ENCODE assay signal across 18 cellular contexts in genomic region chr16:26019406-26019805, GRCh38.
"Had no signal": no experiment of that assay in that cellular context is flagged by ENCODE, and none has a peak within 500 bp of the region (broad histone marks: within the 10 kb centered on the region; RNA-seq: fewer than 3 reads in every experiment).

No MANE protein-coding gene starts in this region.

- DNase-seq: effector memory CD4-positive, alpha-beta T cell; esophagus squamous epithelium; foreskin fibroblast; glutamatergic neuron; islet precursor cell; mammary epithelial cell; mucosa of descending colon; naive thymus-derived CD8-positive, alpha-beta T cell; ovary; right cardiac atrium; small intestine; stimulated activated CD4-positive, alpha-beta T cell treated with anti-CD3 and anti-CD28 coated beads, Interleukin-12 subunit alpha, Interleukin-12 subunit beta, amount 100 ng/mL, for 4 hours; stimulated activated naive CD4-positive, alpha-beta T cell; stomach; substantia nigra; trophoblast cell had no signal

- ATAC-seq: gastroesophageal sphincter; left lobe of liver; mucosa of descending colon; naive thymus-derived CD8-positive, alpha-beta T cell; right cardiac atrium had no signal
